Comparison of ENCODE assay signal across 13 cellular contexts in the genomic region with DNA sequence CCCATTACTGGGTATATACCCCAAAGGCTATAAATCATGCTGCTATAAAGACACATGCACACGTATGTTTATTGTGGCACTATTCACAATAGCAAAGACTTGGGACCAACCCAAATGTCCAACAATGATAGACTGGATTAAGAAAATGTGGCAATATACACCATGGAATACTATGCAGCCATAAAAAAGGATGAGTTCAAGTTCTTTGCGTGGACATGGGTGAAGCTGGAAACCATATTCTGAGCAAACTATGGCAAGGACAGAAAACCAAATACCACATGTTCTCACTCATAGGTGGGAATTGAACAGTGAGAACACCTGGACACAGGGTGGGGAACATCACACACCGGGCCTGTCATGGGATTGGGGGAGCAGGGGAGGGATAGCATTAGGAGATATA. TPM values are rescaled to one million over a fixed set of nuclear protein-coding genes. Genes with fewer than 3 reads are reported as not detected.
"Had no signal": no experiment of that assay in that cellular context is flagged by ENCODE, and none has a peak within 500 bp of the region (broad histone marks: within the 10 kb centered on the region; RNA-seq: fewer than 3 reads in every experiment).

No MANE protein-coding gene starts in this region.

RNA-seq across cellular contexts. Expression of a gene that starts 54.4 kb away (rescaled TPM):
- total RNA-seq: stomach, subcutaneous adipose tissue, temporal lobe, thoracic aorta, thyroid gland, tibial nerve, transverse colon, upper lobe of left lung, upper lobe of right lung, ureter, urinary bladder, uterus, vagina had no signal
- polyA plus RNA-seq: stomach, urinary bladder had no signal
